In genomic region chr10:124066744-124067714, GRCh38 we compare ENCODE assay signal across 1 cellular context.
TF ChIP-seq lines count a peak whose summit lies in the region.

No MANE protein-coding gene starts in this region.

TF ChIP-seq in GM23338, 12 proteins besides CTCF, POLR2A, EP300 and RAD21 (continued from another document):
- TF ChIP-seq ZNF462 (CRISPR knock-in tag; IDR thresholded peaks at IDR 0.05): no peak
- TF ChIP-seq CREB1 (CRISPR knock-in tag; IDR thresholded peaks at IDR 0.05; ENCODE audit: low read depth): no peak
- TF ChIP-seq ZNF114 (CRISPR knock-in tag; IDR thresholded peaks at IDR 0.05): no peak
- no peak for TF ChIP-seq POLR2AphosphoS5 (IDR thresholded peaks at IDR 0.05; ENCODE audit: low read depth)
